Comparison of ENCODE assay signal across 14 cellular contexts in genomic region chr2:240255811-240256703, GRCh38.
DNase-seq lines count a peak whose midpoint lies in the region; ATAC-seq and TF ChIP-seq lines count a peak whose summit lies in the region.
"Had no signal": no experiment of that assay in that cellular context is flagged by ENCODE, and none has a peak within 500 bp of the region (broad histone marks: within the 10 kb centered on the region; RNA-seq: fewer than 3 reads in every experiment).

No MANE protein-coding gene starts in this region.

- no TSS peak for BruUV-seq in Calu3 (replicated peaks; lab: Mats Ljungman, UMichigan)

- no peaks in the 10 kb centered on the region for H3K9me3 Mint-ChIP-seq in Calu3 (ENCODE audit: low read depth, unreplicated experiment)
- peaks cover 2% of the 10 kb centered on the region for H3K9me3 Mint-ChIP-seq in neural progenitor cell
- H3K9me3 Mint-ChIP-seq in activated naive CD4-positive, alpha-beta T cell treated with anti-CD3 and anti-CD28 coated beads, Interleukin-2, amount 50 U/mL, for 72 hours = no peaks in the 10 kb centered on the region
- H3K9me3 Mint-ChIP-seq in activated CD4-positive, alpha-beta T cell treated with anti-CD3 and anti-CD28 coated beads, Interleukin-2, amount 10 ng/mL, durations not matched to agents 7 days and 5 days = no peaks in the 10 kb centered on the region

- H3K4me3 Mint-ChIP-seq in Calu3 (ENCODE audit: low read depth, unreplicated experiment) (peak overlapping the region; percentile 53), neural progenitor cell (no peak overlapping the region)
- no peak overlapping the region for H3K4me3 Mint-ChIP-seq in activated CD4-positive, alpha-beta T cell treated with anti-CD3 and anti-CD28 coated beads, Interleukin-2, amount 10 ng/mL, durations not matched to agents 7 days and 5 days
- H3K4me3 Mint-ChIP-seq: activated B cell treated with CpG ODN at 0.5 μM for 24 hours had no signal

- intact Hi-C loops in Calu3 (cut with micrococcal nuclease; ENCODE audit: unreplicated experiment) = loop anchor here (10.0 kb wide), 1 partner anchor 119 kb away; no protein-coding TSS in a partner anchor

- no peaks in the 10 kb centered on the region for H4K20me1 ChIP-seq in neural progenitor cell (ENCODE audit: low read depth)

- no peaks in the 10 kb centered on the region for H3K9me3 ChIP-seq in neural progenitor cell (ENCODE audit: low read depth)
- H3K9me3 ChIP-seq: esophagus squamous epithelium had no signal

- peak; percentile 68 for DNase-seq in Calu3
- peak; percentile 82 for DNase-seq in NOMO-1 treated with DMSO at 0.1 percent for 48 hours (lab: John Stamatoyannopoulos, UW; ENCODE audit: unreplicated experiment)
- DNase-seq in epithelial cell of proximal tubule (ENCODE audit: low read depth) = peak; percentile 60
- DNase-seq in neural progenitor cell (ENCODE audit: low spot score) = peak; percentile 57
- no peak for DNase-seq in NCI-H2029 (lab: John Stamatoyannopoulos, UW)
- DNase-seq in activated naive CD4-positive, alpha-beta T cell treated with anti-CD3 and anti-CD28 coated beads, Interleukin-2, amount 50 U/mL, for 72 hours (ENCODE audit: low spot score in 2 of 2) = no peak
- DNase-seq in activated CD4-positive, alpha-beta T cell treated with anti-CD3 and anti-CD28 coated beads, Interleukin-2, amount 10 ng/mL, durations not matched to agents 7 days and 5 days = no peak
- DNase-seq in substantia nigra (lab: John Stamatoyannopoulos, UW) = no peak
- DNase-seq: activated B cell treated with CpG ODN at 0.5 μM for 24 hours, DND-41, esophagus squamous epithelium, MM.1S, NCI-H510A had no signal

- peak overlapping the region; percentile 29 for H2AFZ ChIP-seq in neural progenitor cell (replicated peaks)

- H3K4me2 ChIP-seq in neural progenitor cell = no peak overlapping the region

- TF ChIP-seq CTCF in Calu3 (IDR thresholded peaks at IDR 0.05; ENCODE audit: unreplicated experiment) = no peak
- no peak for TF ChIP-seq CTCF in epithelial cell of proximal tubule (conservative IDR thresholded peaks at IDR 0.05; ENCODE audit: low read depth, low read length)
- no peak for TF ChIP-seq CTCF in neural progenitor cell (IDR thresholded peaks at IDR 0.05)

- H3K27ac ChIP-seq in neural progenitor cell = no peak overlapping the region
- H3K27ac ChIP-seq in substantia nigra (ENCODE audit: low read depth, low read length, poor library complexity, severe bottlenecking) = no peak overlapping the region
- H3K27ac ChIP-seq: cardiac muscle cell had no signal

- H3K4me3 ChIP-seq in epithelial cell of proximal tubule (ENCODE audit: low read depth, low read length) (peak overlapping the region; percentile 15), neural progenitor cell (no peak overlapping the region)
- H3K4me3 ChIP-seq: cardiac muscle cell had no signal

- peaks cover 12% of the 10 kb centered on the region for H3K36me3 Mint-ChIP-seq in Calu3 (ENCODE audit: insufficient read depth, unreplicated experiment)
- no peaks in the 10 kb centered on the region for H3K36me3 Mint-ChIP-seq in neural progenitor cell
- H3K36me3 Mint-ChIP-seq in activated naive CD4-positive, alpha-beta T cell treated with anti-CD3 and anti-CD28 coated beads, Interleukin-2, amount 50 U/mL, for 72 hours = no peaks in the 10 kb centered on the region
- no peaks in the 10 kb centered on the region for H3K36me3 Mint-ChIP-seq in activated CD4-positive, alpha-beta T cell treated with anti-CD3 and anti-CD28 coated beads, Interleukin-2, amount 10 ng/mL, durations not matched to agents 7 days and 5 days (ENCODE audit: low read depth)

- H3K27me3 Mint-ChIP-seq in Calu3 (ENCODE audit: unreplicated experiment) (no peaks in the 10 kb centered on the region), neural progenitor cell (ENCODE audit: insufficient read depth, low read depth) (peaks cover 15% of the 10 kb centered on the region)
- H3K27me3 Mint-ChIP-seq in activated CD4-positive, alpha-beta T cell treated with anti-CD3 and anti-CD28 coated beads, Interleukin-2, amount 10 ng/mL, durations not matched to agents 7 days and 5 days = no peaks in the 10 kb centered on the region
- H3K27me3 Mint-ChIP-seq: activated B cell treated with CpG ODN at 0.5 μM for 24 hours had no signal

- H3K4me1 Mint-ChIP-seq in Calu3 (ENCODE audit: low read depth, unreplicated experiment) (peaks cover 20% of the 10 kb centered on the region), neural progenitor cell (peaks cover 23% of the 10 kb centered on the region)
- no peaks in the 10 kb centered on the region for H3K4me1 Mint-ChIP-seq in activated CD4-positive, alpha-beta T cell treated with anti-CD3 and anti-CD28 coated beads, Interleukin-2, amount 10 ng/mL, durations not matched to agents 7 days and 5 days
- H3K4me1 Mint-ChIP-seq: activated B cell treated with CpG ODN at 0.5 μM for 24 hours had no signal

- H3F3A ChIP-seq in neural progenitor cell (ENCODE audit: low read depth) = no peaks in the 10 kb centered on the region

- peaks cover 11% of the 10 kb centered on the region for H3K4me1 ChIP-seq in neural progenitor cell

- POLR2A ChIA-PET in activated CD4-positive, alpha-beta T cell treated with anti-CD3 and anti-CD28 coated beads, Interleukin-2, amount 10 ng/mL, durations not matched to agents 7 days and 5 days (lab: Charles Lee) = no interaction called here

- no peaks in the 10 kb centered on the region for H3K27me3 ChIP-seq in neural progenitor cell
- H3K27me3 ChIP-seq: cardiac muscle cell, esophagus squamous epithelium had no signal

- ATAC-seq in activated naive CD4-positive, alpha-beta T cell treated with anti-CD3 and anti-CD28 coated beads, Interleukin-2, amount 50 U/mL, for 72 hours = no peak

- peak overlapping the region; percentile 77 for H3K27ac Mint-ChIP-seq in Calu3 (ENCODE audit: unreplicated experiment)
- peak overlapping the region; percentile 85 for H3K27ac Mint-ChIP-seq in neural progenitor cell
- no peak overlapping the region for H3K27ac Mint-ChIP-seq in activated naive CD4-positive, alpha-beta T cell treated with anti-CD3 and anti-CD28 coated beads, Interleukin-2, amount 50 U/mL, for 72 hours
- H3K27ac Mint-ChIP-seq in activated CD4-positive, alpha-beta T cell treated with anti-CD3 and anti-CD28 coated beads, Interleukin-2, amount 10 ng/mL, durations not matched to agents 7 days and 5 days = no peak overlapping the region
- H3K27ac Mint-ChIP-seq: activated B cell treated with CpG ODN at 0.5 μM for 24 hours had no signal

- H3K36me3 ChIP-seq in neural progenitor cell = no peaks in the 10 kb centered on the region
- H3K36me3 ChIP-seq: cardiac muscle cell, esophagus squamous epithelium had no signal

- no peaks in the 10 kb centered on the region for H3K79me2 ChIP-seq in neural progenitor cell (ENCODE audit: low read depth)

- no peak overlapping the region for H3K9ac ChIP-seq in neural progenitor cell

- CTCF ChIA-PET in Calu3 (lab: Charles Lee) = interaction anchor here (1.1 to 1.5 kb wide), 3 partner anchors 18 to 114 kb away, joined by 3 to 4 read pairs (median 3); no protein-coding TSS in a partner anchor
- CTCF ChIA-PET in activated CD4-positive, alpha-beta T cell treated with anti-CD3 and anti-CD28 coated beads, Interleukin-2, amount 10 ng/mL, durations not matched to agents 7 days and 5 days (lab: Charles Lee) = no interaction called here

Comparison
In these comparisons a context has a peak if more than half of its experiments do, and no peak if none do; other contexts are left out.
1. DNase-seq: peak in Calu3 (single experiment), NOMO-1 treated with DMSO at 0.1 percent for 48 hours (single experiment), epithelial cell of proximal tubule (single experiment) and neural progenitor cell (single experiment); none in NCI-H2029 (single experiment), activated naive CD4-positive, alpha-beta T cell treated with anti-CD3 and anti-CD28 coated beads, Interleukin-2, amount 50 U/mL, for 72 hours (0 of 2), activated CD4-positive, alpha-beta T cell treated with anti-CD3 and anti-CD28 coated beads, Interleukin-2, amount 10 ng/mL, durations not matched to agents 7 days and 5 days (single experiment) and substantia nigra (0 of 49).
2. H3K27ac Mint-ChIP-seq: peak in Calu3 (single experiment) and neural progenitor cell (single experiment); none in activated naive CD4-positive, alpha-beta T cell treated with anti-CD3 and anti-CD28 coated beads, Interleukin-2, amount 50 U/mL, for 72 hours (0 of 2) and activated CD4-positive, alpha-beta T cell treated with anti-CD3 and anti-CD28 coated beads, Interleukin-2, amount 10 ng/mL, durations not matched to agents 7 days and 5 days (single experiment).